ENCODE assay signal across 19 cellular contexts in genomic region chr10:49613160-49613881, GRCh38. TPM values are rescaled to one million over a fixed set of nuclear protein-coding genes. Genes with fewer than 3 reads are reported as not detected.
A peak's percentile ranks its signal among the peaks of the same experiment; 100 is the strongest.
DNase-seq lines count a peak whose midpoint lies in the region; ATAC-seq, FAIRE-seq and TF ChIP-seq lines count a peak whose summit lies in the region.
"Had no signal": no experiment of that assay in that cellular context is flagged by ENCODE, and none has a peak within 500 bp of the region (broad histone marks: within the 10 kb centered on the region; RNA-seq: fewer than 3 reads in every experiment).

No MANE protein-coding gene starts in this region.

- H3K27ac Mint-ChIP-seq in activated CD4-positive, alpha-beta T cell treated with anti-CD3 and anti-CD28 coated beads, Interleukin-2, amount 10 ng/mL, durations not matched to agents 24 days and 14 days, result peak overlapping the region; percentile 6
- no peak overlapping the region for H3K27ac Mint-ChIP-seq in activated CD4-positive, alpha-beta T cell treated with anti-CD3 and anti-CD28 coated beads, Interleukin-2, amount 10 ng/mL, durations not matched to agents 7 days and 5 days
- H3K27ac Mint-ChIP-seq in type B pancreatic cell, result no peak overlapping the region
- H3K27ac Mint-ChIP-seq: CD4-positive, CD25-positive, alpha-beta regulatory T cell; stimulated activated memory B cell treated with anti-CD40 and anti-IgM and Interleukin-4, amounts not matched to agents 10 μg/mL and 1 μg/mL and 100 μg/mL, for 72 hours had no signal

- H2AFZ ChIP-seq in HepG2 (ENCODE audit: low read length), result no peak overlapping the region

- peak overlapping the region; percentile 55 for H3K4me3 ChIP-seq in SK-N-MC
- H3K4me3 ChIP-seq in HepG2 (replicated peaks in 1 of 3; ENCODE audit: insufficient read depth in 1 of 3, low read depth in 2 of 3, low read length in 3 of 3), result no peak overlapping the region
- H3K4me3 ChIP-seq: left ventricle myocardium inferior, prostate gland, upper lobe of left lung had no signal

- H3K27ac ChIP-seq in SK-N-MC, result no peak overlapping the region
- H3K27ac ChIP-seq in HepG2 (ENCODE audit: extremely low read length, insufficient read depth, low read length), result no peak overlapping the region
- H3K27ac ChIP-seq: left ventricle myocardium inferior, prostate gland, upper lobe of left lung had no signal

- H3K27me3 ChIP-seq in HepG2 (ENCODE audit: control insufficient read depth in 1 of 2, insufficient read depth in 2 of 2, low read length in 2 of 2), result peaks cover 10 to 60% of the 10 kb centered on the region in 2 experiments; a peak in 4 of 5 replicates

- H3K4me1 ChIP-seq in HepG2 (ENCODE audit: insufficient read depth, low read length), result no peaks in the 10 kb centered on the region
- H3K4me1 ChIP-seq: prostate gland had no signal

- no peak for FAIRE-seq in HepG2 (lab: Jason Lieb, UNC)

- TF ChIP-seq RAD21 in HepG2 (CRISPR knock-in tag; IDR thresholded peaks at IDR 0.05), result no peak

- H3K79me2 ChIP-seq in HepG2 (ENCODE audit: insufficient read depth, low read length), result no peaks in the 10 kb centered on the region

- DNase-seq in activated CD4-positive, alpha-beta T cell treated with anti-CD3 and anti-CD28 coated beads, Interleukin-2, amount 10 ng/mL, durations not matched to agents 24 days and 14 days, result no peak
- DNase-seq in activated CD4-positive, alpha-beta T cell treated with anti-CD3 and anti-CD28 coated beads, Interleukin-2, amount 10 ng/mL, durations not matched to agents 7 days and 5 days, result no peak
- no peak for DNase-seq in SK-N-MC (ENCODE audit: low read depth, low spot score)
- DNase-seq in HepG2 (ENCODE audit: low spot score), result no peak
- peak; percentile 54 for DNase-seq in type B pancreatic cell (ENCODE audit: extremely low spot score, unreplicated experiment)
- DNase-seq in DMS114 treated with DMSO at 0.1 percent for 48 hours (lab: John Stamatoyannopoulos, UW; ENCODE audit: unreplicated experiment), result no peak
- no peak for DNase-seq in activated naive CD4-positive, alpha-beta T cell treated with Interleukin-2 at 50 U/mL for 16 hours
- no peak for DNase-seq in iPS-NIHi11 (ENCODE audit: low spot score)
- DNase-seq: activated CD4-positive, alpha-beta T cell treated with anti-CD3 and anti-CD28 coated beads, Interleukin-2, amount 50 U/mL, for 1 hour; caudate nucleus; CD4-positive, CD25-positive, alpha-beta regulatory T cell; hypothalamus; Kasumi-1; left ventricle myocardium inferior; NCI-H446 treated with DMSO at 0.1 percent for 48 hours; upper lobe of left lung had no signal

- H3K9me3 ChIP-seq in SK-N-MC (ENCODE audit: low read depth, low read length), result no peaks in the 10 kb centered on the region
- H3K9me3 ChIP-seq in HepG2 (ENCODE audit: low read length), result no peaks in the 10 kb centered on the region
- H3K9me3 ChIP-seq: left ventricle myocardium inferior, prostate gland, upper lobe of left lung had no signal

- H3K27me3 Mint-ChIP-seq in activated CD4-positive, alpha-beta T cell treated with anti-CD3 and anti-CD28 coated beads, Interleukin-2, amount 10 ng/mL, durations not matched to agents 24 days and 14 days, result peaks cover 60% of the 10 kb centered on the region
- H3K27me3 Mint-ChIP-seq in activated CD4-positive, alpha-beta T cell treated with anti-CD3 and anti-CD28 coated beads, Interleukin-2, amount 10 ng/mL, durations not matched to agents 7 days and 5 days, result peaks cover 61% of the 10 kb centered on the region
- peaks cover 86% of the 10 kb centered on the region for H3K27me3 Mint-ChIP-seq in type B pancreatic cell

- CTCF ChIA-PET in activated CD4-positive, alpha-beta T cell treated with anti-CD3 and anti-CD28 coated beads, Interleukin-2, amount 10 ng/mL, durations not matched to agents 7 days and 5 days (lab: Charles Lee), result no interaction called here
- CTCF ChIA-PET in HepG2 (lab: Yijun Ruan, JAX; ENCODE audit: low intra/inter-chr PET ratio, low total read pairs), result no interaction called here

- TF ChIP-seq EP300 in HepG2 (IDR thresholded peaks at IDR 0.05; ENCODE audit: low read depth in 2 of 2, low read length in 2 of 2) (no peak), HepG2 (CRISPR knock-in tag; IDR thresholded peaks at IDR 0.05; ENCODE audit: borderline replicate concordance) (no peak)

- peaks cover 2% of the 10 kb centered on the region for H3K4me1 Mint-ChIP-seq in activated CD4-positive, alpha-beta T cell treated with anti-CD3 and anti-CD28 coated beads, Interleukin-2, amount 10 ng/mL, durations not matched to agents 24 days and 14 days
- H3K4me1 Mint-ChIP-seq in activated CD4-positive, alpha-beta T cell treated with anti-CD3 and anti-CD28 coated beads, Interleukin-2, amount 10 ng/mL, durations not matched to agents 7 days and 5 days, result peaks cover 10% of the 10 kb centered on the region
- peaks cover 14% of the 10 kb centered on the region for H3K4me1 Mint-ChIP-seq in type B pancreatic cell (ENCODE audit: unreplicated experiment)

- H3K9me3 Mint-ChIP-seq in activated CD4-positive, alpha-beta T cell treated with anti-CD3 and anti-CD28 coated beads, Interleukin-2, amount 10 ng/mL, durations not matched to agents 24 days and 14 days, result peaks cover 7% of the 10 kb centered on the region
- H3K9me3 Mint-ChIP-seq in activated CD4-positive, alpha-beta T cell treated with anti-CD3 and anti-CD28 coated beads, Interleukin-2, amount 10 ng/mL, durations not matched to agents 7 days and 5 days, result peaks cover 7% of the 10 kb centered on the region
- no peaks in the 10 kb centered on the region for H3K9me3 Mint-ChIP-seq in type B pancreatic cell

- BruUV-seq in HepG2 (replicated peaks; lab: Mats Ljungman, UMichigan), result no TSS peak

- peaks cover 3% of the 10 kb centered on the region for H3K36me3 Mint-ChIP-seq in activated CD4-positive, alpha-beta T cell treated with anti-CD3 and anti-CD28 coated beads, Interleukin-2, amount 10 ng/mL, durations not matched to agents 24 days and 14 days (ENCODE audit: low read depth)
- peaks cover 13% of the 10 kb centered on the region for H3K36me3 Mint-ChIP-seq in activated CD4-positive, alpha-beta T cell treated with anti-CD3 and anti-CD28 coated beads, Interleukin-2, amount 10 ng/mL, durations not matched to agents 7 days and 5 days (ENCODE audit: low read depth)
- peaks cover 7% of the 10 kb centered on the region for H3K36me3 Mint-ChIP-seq in type B pancreatic cell
- H3K36me3 Mint-ChIP-seq: CD4-positive, CD25-positive, alpha-beta regulatory T cell had no signal

- TF ChIP-seq CTCF in HepG2 (CRISPR knock-in tag; IDR thresholded peaks at IDR 0.05) (no peak), type B pancreatic cell (conservative IDR thresholded peaks at IDR 0.05) (no peak)

- H3K36me3 ChIP-seq in SK-N-MC (ENCODE audit: insufficient read depth, low read length) (no peaks in the 10 kb centered on the region), HepG2 (replicated peaks in 1 of 2; ENCODE audit: control insufficient read depth in 1 of 2, insufficient read depth in 2 of 2, low read length in 2 of 2) (no peaks in the 10 kb centered on the region)
- H3K36me3 ChIP-seq: left ventricle myocardium inferior, prostate gland, upper lobe of left lung had no signal

- H3K9ac ChIP-seq in SK-N-MC (ENCODE audit: insufficient read length), result no peak overlapping the region
- no peak overlapping the region for H3K9ac ChIP-seq in HepG2 (ENCODE audit: insufficient read depth, low read depth, low read length)

- ATAC-seq in HepG2, result no peak
- ATAC-seq: SK-N-SH treated with all-trans-retinoic acid at 6 μM for 48 hours; stimulated activated memory B cell treated with anti-CD40 and anti-IgM and Interleukin-4, amounts not matched to agents 10 μg/mL and 1 μg/mL and 100 μg/mL, for 72 hours had no signal

- in situ Hi-C loops in HepG2 (cut with HindIII; ENCODE audit: extremely low pct_ligation_motif_present, low pct_unique_long_range_greater_than_20kb), result no loop called here

- TF ChIP-seq POLR2A in HepG2 (IDR thresholded peaks at IDR 0.05; ENCODE audit: insufficient read depth in 1 of 2, low read depth in 2 of 2, low read length in 2 of 2), result no peak

- no peak overlapping the region for H3K4me2 ChIP-seq in HepG2 (ENCODE audit: low read depth, low read length)

- intact Hi-C loops in activated CD4-positive, alpha-beta T cell treated with anti-CD3 and anti-CD28 coated beads, Interleukin-2, amount 10 ng/mL, durations not matched to agents 24 days and 14 days (cut with micrococcal nuclease), result loop anchor here (10.0 kb wide), 1 partner anchor 1381 kb away; no protein-coding TSS in a partner anchor
- intact Hi-C loops in HepG2 (cut with micrococcal nuclease; ENCODE audit: unreplicated experiment), result no loop called here

- peaks cover 2% of the 10 kb centered on the region; the same call in 1 of the 2 replicates for H4K20me1 ChIP-seq in HepG2 (ENCODE audit: insufficient read depth, low read length)

- no peak overlapping the region for H3K4me3 Mint-ChIP-seq in activated CD4-positive, alpha-beta T cell treated with anti-CD3 and anti-CD28 coated beads, Interleukin-2, amount 10 ng/mL, durations not matched to agents 24 days and 14 days
- H3K4me3 Mint-ChIP-seq in activated CD4-positive, alpha-beta T cell treated with anti-CD3 and anti-CD28 coated beads, Interleukin-2, amount 10 ng/mL, durations not matched to agents 7 days and 5 days, result no peak overlapping the region
- H3K4me3 Mint-ChIP-seq in type B pancreatic cell, result peak overlapping the region; percentile 73
- H3K4me3 Mint-ChIP-seq: stimulated activated memory B cell treated with anti-CD40 and anti-IgM and Interleukin-4, amounts not matched to agents 10 μg/mL and 1 μg/mL and 100 μg/mL, for 72 hours had no signal

- WGBS in HepG2 (ENCODE audit: low lambda C conversion rate), result 14% methylated on average over 7 of the region's 23 CpGs

- POLR2A ChIA-PET in activated CD4-positive, alpha-beta T cell treated with anti-CD3 and anti-CD28 coated beads, Interleukin-2, amount 10 ng/mL, durations not matched to agents 7 days and 5 days (lab: Charles Lee), result no interaction called here
- POLR2A ChIA-PET in HepG2 (lab: Yijun Ruan, JAX), result no interaction called here

RNA-seq across cellular contexts. Expression of gene CHAT, which starts 0.5 kb away (rescaled TPM):
- total RNA-seq in activated CD4-positive, alpha-beta T cell treated with anti-CD3 and anti-CD28 coated beads, Interleukin-2, amount 10 ng/mL, durations not matched to agents 24 days and 14 days, result 0.24 TPM in 1 of 2 replicates, not detected in the other
- total RNA-seq in activated CD4-positive, alpha-beta T cell treated with anti-CD3 and anti-CD28 coated beads, Interleukin-2, amount 10 ng/mL, durations not matched to agents 7 days and 5 days, result not detected
- total RNA-seq in HepG2 (2016; rRNA removed; fragmentation: Illumina TruSeq; extraction: Trizol), result not detected in 2 replicates
- not detected in 2 replicates for total RNA-seq in HepG2 (2016; cell fraction: cytosol; rRNA removed; fragmentation: Illumina TruSeq; extraction: Trizol; ENCODE audit: low read depth)
- not detected in 2 replicates for total RNA-seq in HepG2 (2016; cell fraction: insoluble cytoplasmic fraction; rRNA removed; fragmentation: Illumina TruSeq; extraction: Trizol)
- not detected in 2 replicates for total RNA-seq in HepG2 (2016; cell fraction: membrane; rRNA removed; fragmentation: Illumina TruSeq; extraction: Trizol)
- total RNA-seq in HepG2 (2016; cell fraction: nucleus; rRNA removed; fragmentation: Illumina TruSeq; extraction: Trizol), result not detected in 2 replicates
- not detected in 2 replicates for polyA plus RNA-seq in HepG2 (2011; rRNA removed)
- not detected in 2 replicates for polyA plus RNA-seq in HepG2 (2011; cell fraction: cytosol; rRNA removed)
- polyA plus RNA-seq in HepG2 (2011; cell fraction: nucleus; rRNA removed), result not detected in 2 replicates
- polyA plus RNA-seq in HepG2 (2012), result not detected in 2 replicates
- polyA plus RNA-seq in HepG2 (2016; cell fraction: cytosol; fragmentation: Illumina TruSeq; extraction: Trizol; ENCODE audit: low read depth), result not detected in 2 replicates
- polyA plus RNA-seq in HepG2 (2016; cell fraction: insoluble cytoplasmic fraction; fragmentation: Illumina TruSeq; extraction: Trizol; ENCODE audit: low read depth), result not detected in 2 replicates
- not detected in 2 replicates for polyA plus RNA-seq in HepG2 (2016; cell fraction: membrane; fragmentation: Illumina TruSeq; extraction: Trizol; ENCODE audit: low read depth)
- polyA plus RNA-seq in HepG2 (2016; cell fraction: nucleus; fragmentation: Illumina TruSeq; extraction: Trizol; ENCODE audit: insufficient read depth, low read depth), result not detected in 2 replicates
- not detected in 2 replicates for polyA minus RNA-seq in HepG2 (2011; rRNA and poly(A)+ RNA removed; ENCODE audit: low replicate concordance)
- polyA minus RNA-seq in HepG2 (2011; cell fraction: cytosol; rRNA and poly(A)+ RNA removed), result not detected in 2 replicates
- polyA minus RNA-seq in HepG2 (2011; cell fraction: nucleus; rRNA and poly(A)+ RNA removed), result not detected in 2 replicates
- total RNA-seq in type B pancreatic cell (ENCODE audit: low replicate concordance), result 0.34 and 0.62 TPM in 2 replicates
- total RNA-seq: CD4-positive, CD25-positive, alpha-beta regulatory T cell; left ventricle myocardium inferior; upper lobe of left lung had no signal
- polyA plus RNA-seq: CD4-positive, CD25-positive, alpha-beta regulatory T cell had no signal

RNA-seq across cellular contexts. Expression of gene SLC18A3, which starts 3.2 kb away (rescaled TPM):
- total RNA-seq in activated CD4-positive, alpha-beta T cell treated with anti-CD3 and anti-CD28 coated beads, Interleukin-2, amount 10 ng/mL, durations not matched to agents 24 days and 14 days, result not detected in 2 replicates
- total RNA-seq in activated CD4-positive, alpha-beta T cell treated with anti-CD3 and anti-CD28 coated beads, Interleukin-2, amount 10 ng/mL, durations not matched to agents 7 days and 5 days, result not detected
- not detected in 2 replicates for total RNA-seq in HepG2 (2016; rRNA removed; fragmentation: Illumina TruSeq; extraction: Trizol)
- not detected in 2 replicates for total RNA-seq in HepG2 (2016; cell fraction: cytosol; rRNA removed; fragmentation: Illumina TruSeq; extraction: Trizol; ENCODE audit: low read depth)
- not detected in 2 replicates for total RNA-seq in HepG2 (2016; cell fraction: insoluble cytoplasmic fraction; rRNA removed; fragmentation: Illumina TruSeq; extraction: Trizol)
- not detected in 2 replicates for total RNA-seq in HepG2 (2016; cell fraction: membrane; rRNA removed; fragmentation: Illumina TruSeq; extraction: Trizol)
- not detected in 2 replicates for total RNA-seq in HepG2 (2016; cell fraction: nucleus; rRNA removed; fragmentation: Illumina TruSeq; extraction: Trizol)
- polyA plus RNA-seq in HepG2 (2011; rRNA removed), result not detected in 2 replicates
- polyA plus RNA-seq in HepG2 (2011; cell fraction: cytosol; rRNA removed), result not detected in 2 replicates
- not detected in 2 replicates for polyA plus RNA-seq in HepG2 (2011; cell fraction: nucleus; rRNA removed)
- not detected in 2 replicates for polyA plus RNA-seq in HepG2 (2012)
- polyA plus RNA-seq in HepG2 (2016; cell fraction: cytosol; fragmentation: Illumina TruSeq; extraction: Trizol; ENCODE audit: low read depth), result not detected in 2 replicates
- not detected in 2 replicates for polyA plus RNA-seq in HepG2 (2016; cell fraction: insoluble cytoplasmic fraction; fragmentation: Illumina TruSeq; extraction: Trizol; ENCODE audit: low read depth)
- not detected in 2 replicates for polyA plus RNA-seq in HepG2 (2016; cell fraction: membrane; fragmentation: Illumina TruSeq; extraction: Trizol; ENCODE audit: low read depth)
- not detected in 2 replicates for polyA plus RNA-seq in HepG2 (2016; cell fraction: nucleus; fragmentation: Illumina TruSeq; extraction: Trizol; ENCODE audit: insufficient read depth, low read depth)
- polyA minus RNA-seq in HepG2 (2011; rRNA and poly(A)+ RNA removed; ENCODE audit: low replicate concordance), result 0.09 TPM in 1 of 2 replicates, not detected in the other
- polyA minus RNA-seq in HepG2 (2011; cell fraction: cytosol; rRNA and poly(A)+ RNA removed), result not detected in 2 replicates
- not detected in 2 replicates for polyA minus RNA-seq in HepG2 (2011; cell fraction: nucleus; rRNA and poly(A)+ RNA removed)
- 1.6 and 6.2 TPM in 2 replicates for total RNA-seq in type B pancreatic cell (ENCODE audit: low replicate concordance)
- total RNA-seq: CD4-positive, CD25-positive, alpha-beta regulatory T cell; left ventricle myocardium inferior; prostate gland; upper lobe of left lung had no signal
- polyA plus RNA-seq: CD4-positive, CD25-positive, alpha-beta regulatory T cell had no signal
